In genomic region chrX:70289793-70290770, GRCh38 we compare ENCODE assay signal across 1 cellular context.
TF ChIP-seq lines count a peak whose summit lies in the region.

KIF4A (plus strand) TSS chrX:70290104; CDS start chrX:70290459, 355 bp downstream.
PDZD11 (minus strand) TSS chrX:70289927; CDS start chrX:70289341, 586 bp downstream.

TF ChIP-seq in HEK293, 187 proteins besides CTCF, POLR2A, EP300 and RAD21 (continued from another document):
- TF ChIP-seq ZSCAN18 (tag by site-specific recombination; IDR thresholded peaks at IDR 0.05) (no peak), ZXDB (tag by site-specific recombination; IDR thresholded peaks at IDR 0.05) (peak; percentile 46; the same call in 1 of the 2 replicates), ZNF521 (tag by site-specific recombination; IDR thresholded peaks at IDR 0.05) (no peak), GLIS2 (tag by site-specific recombination; IDR thresholded peaks at IDR 0.05) (0 out of 2 replicates have a peak, but pooled peaks have one; percentile 25)
- TF ChIP-seq, protein P1, sequence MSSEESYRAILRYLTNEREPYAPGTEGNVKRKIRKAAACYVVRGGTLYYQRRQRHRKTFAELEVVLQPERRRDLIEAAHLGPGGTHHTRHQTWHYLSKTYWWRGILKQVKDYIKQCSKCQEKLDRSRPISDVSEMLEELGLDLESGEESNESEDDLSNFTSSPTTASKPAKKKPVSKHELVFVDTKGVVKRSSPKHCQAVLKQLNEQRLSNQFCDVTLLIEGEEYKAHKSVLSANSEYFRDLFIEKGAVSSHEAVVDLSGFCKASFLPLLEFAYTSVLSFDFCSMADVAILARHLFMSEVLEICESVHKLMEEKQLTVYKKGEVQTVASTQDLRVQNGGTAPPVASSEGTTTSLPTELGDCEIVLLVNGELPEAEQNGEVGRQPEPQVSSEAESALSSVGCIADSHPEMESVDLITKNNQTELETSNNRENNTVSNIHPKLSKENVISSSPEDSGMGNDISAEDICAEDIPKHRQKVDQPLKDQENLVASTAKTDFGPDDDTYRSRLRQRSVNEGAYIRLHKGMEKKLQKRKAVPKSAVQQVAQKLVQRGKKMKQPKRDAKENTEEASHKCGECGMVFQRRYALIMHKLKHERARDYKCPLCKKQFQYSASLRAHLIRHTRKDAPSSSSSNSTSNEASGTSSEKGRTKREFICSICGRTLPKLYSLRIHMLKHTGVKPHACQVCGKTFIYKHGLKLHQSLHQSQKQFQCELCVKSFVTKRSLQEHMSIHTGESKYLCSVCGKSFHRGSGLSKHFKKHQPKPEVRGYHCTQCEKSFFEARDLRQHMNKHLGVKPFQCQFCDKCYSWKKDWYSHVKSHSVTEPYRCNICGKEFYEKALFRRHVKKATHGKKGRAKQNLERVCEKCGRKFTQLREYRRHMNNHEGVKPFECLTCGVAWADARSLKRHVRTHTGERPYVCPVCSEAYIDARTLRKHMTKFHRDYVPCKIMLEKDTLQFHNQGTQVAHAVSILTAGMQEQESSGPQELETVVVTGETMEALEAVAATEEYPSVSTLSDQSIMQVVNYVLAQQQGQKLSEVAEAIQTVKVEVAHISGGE (tag by site-specific recombination; conservative IDR thresholded peaks at IDR 0.05; ENCODE audit: low read depth) = peak; percentile 95
